ENCODE assay signal across 27 cellular contexts in genomic region chr2:624096-624495, GRCh38.
"Had no signal": no experiment of that assay in that cellular context is flagged by ENCODE, and none has a peak within 500 bp of the region (broad histone marks: within the 10 kb centered on the region; RNA-seq: fewer than 3 reads in every experiment).

No MANE protein-coding gene starts in this region.

- H3K36me3 ChIP-seq: esophagus squamous epithelium, neural progenitor cell, prostate gland, sigmoid colon, tibial artery, upper lobe of right lung, uterus had no signal

- H3K9me3 ChIP-seq: esophagus squamous epithelium, mucosa of descending colon, prostate gland, sigmoid colon, testis, tibial artery, upper lobe of right lung, uterus had no signal

- FAIRE-seq: endothelial cell of umbilical vein, keratinocyte had no signal

- H3K27me3 ChIP-seq: dorsolateral prefrontal cortex, esophagus squamous epithelium, neural progenitor cell, sigmoid colon, testis, tibial artery, upper lobe of right lung, uterus had no signal

- H3K4me3 ChIP-seq: dorsolateral prefrontal cortex, esophagus squamous epithelium, mucosa of descending colon, neural progenitor cell, prostate gland, sigmoid colon, testis, tibial artery, upper lobe of right lung, uterus had no signal

- H3K4me3 Mint-ChIP-seq: immature natural killer cell; mesothelial cell of epicardium; naive thymus-derived CD4-positive, alpha-beta T cell; nephron; stimulated activated effector memory CD8-positive, alpha-beta T cell treated with anti-CD3 and anti-CD28 coated beads, Interleukin-12 subunit alpha, Interleukin-12 subunit beta, amount 100 ng/mL, for 72 hours had no signal

- H3K9ac ChIP-seq: neural progenitor cell had no signal

- H3K4me1 ChIP-seq: prostate gland, sigmoid colon, testis, tibial artery, upper lobe of right lung, uterus had no signal

- H3K27ac Mint-ChIP-seq: immature natural killer cell; mesothelial cell of epicardium; naive thymus-derived CD4-positive, alpha-beta T cell; nephron; stimulated activated effector memory CD8-positive, alpha-beta T cell treated with anti-CD3 and anti-CD28 coated beads, Interleukin-12 subunit alpha, Interleukin-12 subunit beta, amount 100 ng/mL, for 72 hours had no signal

- H3K9me3 Mint-ChIP-seq: immature natural killer cell; mesothelial cell of epicardium; nephron; stimulated activated effector memory CD8-positive, alpha-beta T cell treated with anti-CD3 and anti-CD28 coated beads, Interleukin-12 subunit alpha, Interleukin-12 subunit beta, amount 100 ng/mL, for 72 hours had no signal

- H3K36me3 Mint-ChIP-seq: immature natural killer cell; mesothelial cell of epicardium; naive thymus-derived CD4-positive, alpha-beta T cell; neural progenitor cell; stimulated activated effector memory CD8-positive, alpha-beta T cell treated with anti-CD3 and anti-CD28 coated beads, Interleukin-12 subunit alpha, Interleukin-12 subunit beta, amount 100 ng/mL, for 72 hours had no signal

- ATAC-seq: mucosa of descending colon; naive thymus-derived CD4-positive, alpha-beta T cell; right cardiac atrium; stimulated activated effector memory CD8-positive, alpha-beta T cell treated with anti-CD3 and anti-CD28 coated beads, Interleukin-12 subunit alpha, Interleukin-12 subunit beta, amount 100 ng/mL, for 72 hours; upper lobe of right lung had no signal

- H3K4me1 Mint-ChIP-seq: immature natural killer cell; mesothelial cell of epicardium; naive thymus-derived CD4-positive, alpha-beta T cell; stimulated activated effector memory CD8-positive, alpha-beta T cell treated with anti-CD3 and anti-CD28 coated beads, Interleukin-12 subunit alpha, Interleukin-12 subunit beta, amount 100 ng/mL, for 72 hours had no signal

- H3K27ac ChIP-seq: dorsolateral prefrontal cortex, esophagus squamous epithelium, neural progenitor cell, prostate gland, sigmoid colon, testis, tibial artery, upper lobe of right lung, uterus had no signal

- DNase-seq: cerebellar nuclear complex; dorsolateral prefrontal cortex; effector CD8-positive, alpha-beta T cell; esophagus squamous epithelium; foreskin melanocyte; hypothalamus; immature natural killer cell; mesenchymal stem cell; mucosa of descending colon; right cardiac atrium; sigmoid colon; stimulated activated CD4-positive, alpha-beta T cell treated with anti-CD3 and anti-CD28 coated beads, Interleukin-2, amount 100 ng/mL, for 24 hours; stimulated activated CD4-positive, alpha-beta T cell treated with anti-CD3 and anti-CD28 coated beads, Interleukin-4, amount 100 ng/mL, for 24 hours; stimulated activated naive CD4-positive, alpha-beta T cell treated with Interleukin-2 at 50 U/mL for 16 hours; substantia nigra; testis; tibial artery; upper lobe of right lung; uterus had no signal
